In the genomic region with DNA sequence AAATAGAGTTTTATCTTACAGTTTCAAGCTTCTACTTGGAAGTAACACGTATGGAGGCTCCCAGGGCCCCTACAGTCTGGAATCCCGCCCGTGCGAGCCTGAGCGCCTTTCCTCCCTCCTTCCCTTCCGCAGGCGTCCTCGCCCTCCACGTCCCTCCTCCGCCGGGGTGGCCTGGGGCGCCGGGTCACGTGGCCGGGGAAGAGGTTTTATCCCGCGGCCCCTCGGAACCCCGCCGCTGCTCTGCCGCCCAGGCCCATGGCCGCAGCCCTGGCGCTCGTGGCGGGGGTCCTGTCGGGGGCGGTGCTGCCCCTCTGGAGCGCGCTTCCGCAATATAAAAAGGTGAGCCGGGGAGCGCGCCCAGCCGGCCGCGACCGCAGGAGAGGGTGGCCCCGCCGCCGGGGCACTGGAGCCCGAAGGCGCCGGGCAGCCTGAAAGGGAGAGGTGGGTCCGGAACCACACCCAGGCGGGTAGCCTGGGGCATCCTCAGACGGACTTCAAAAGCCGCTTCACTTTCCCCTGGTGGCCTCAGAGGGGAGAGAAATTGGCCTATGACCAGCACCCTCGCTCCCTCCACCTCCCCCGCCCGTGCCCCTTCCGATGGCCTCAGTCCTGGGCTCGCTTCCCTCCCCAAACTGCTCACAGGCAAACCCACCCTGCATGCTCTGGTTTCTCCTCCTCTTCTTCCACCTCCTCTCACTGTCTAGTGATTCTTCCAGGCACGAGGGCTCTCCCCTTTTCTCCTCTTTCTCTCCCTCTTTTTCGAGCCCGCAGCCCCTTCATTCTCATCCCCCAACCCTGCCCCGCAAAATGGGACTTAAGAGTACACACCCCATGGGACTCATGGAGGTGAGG, we compare ENCODE assay signal across 8 cellular contexts. TPM values are rescaled to one million over a fixed set of nuclear protein-coding genes. Genes with fewer than 3 reads are reported as not detected.
DNase-seq lines count a peak whose midpoint lies in the region; ATAC-seq and TF ChIP-seq lines count a peak whose summit lies in the region.

A gene with protein sequence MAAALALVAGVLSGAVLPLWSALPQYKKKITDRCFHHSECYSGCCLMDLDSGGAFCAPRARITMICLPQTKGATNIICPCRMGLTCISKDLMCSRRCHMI (plus strand): TSS at position 235 of the 852 bp plus-strand sequence. CDS start 21 bp downstream, at position 256.

- peaks cover 2% of the 10 kb centered on the region; the same call in 1 of the 2 replicates for H3K9me3 ChIP-seq in ES-I3 (ENCODE audit: control insufficient read depth, insufficient read depth, low read length)
- no peaks in the 10 kb centered on the region for H3K9me3 ChIP-seq in colonic mucosa
- H3K9me3 ChIP-seq in mucosa of descending colon = no peaks in the 10 kb centered on the region

- H3K4me1 ChIP-seq in ES-I3 (ENCODE audit: insufficient read depth, low read length) = no peaks in the 10 kb centered on the region
- no peaks in the 10 kb centered on the region for H3K4me1 ChIP-seq in colonic mucosa
- H3K4me1 ChIP-seq in mucosa of descending colon (ENCODE audit: low read depth) = no peaks in the 10 kb centered on the region

- no peak within 1 kb of the TSS for H3K27ac ChIP-seq in colonic mucosa

- intact Hi-C loops in colonic mucosa (cut with DNase I) = no loop called here
- intact Hi-C loops in mucosa of descending colon (cut with DNase I, micrococcal nuclease) = no loop called here

- ATAC-seq in mucosa of descending colon (peak; percentile 46), GM19452 (IDR thresholded peaks at IDR 0.05; ENCODE audit: unreplicated experiment) (no peak), HG02938 (IDR thresholded peaks at IDR 0.05; ENCODE audit: unreplicated experiment) (no peak)

- DNase-seq in NCI-H2227 (lab: John Stamatoyannopoulos, UW; ENCODE audit: unreplicated experiment) (peak; percentile 68), colonic mucosa (no peak), mucosa of descending colon (peak in 1 of 3 donors; percentile 3), globus pallidus (ENCODE audit: low spot score) (no peak), NCI-H2029 treated with DMSO at 0.1 percent for 48 hours (lab: John Stamatoyannopoulos, UW) (no peak)

- H3K36me3 ChIP-seq in ES-I3 (ENCODE audit: insufficient read depth, low read length) (no peaks in the 10 kb centered on the region), colonic mucosa (no peaks in the 10 kb centered on the region), mucosa of descending colon (ENCODE audit: low read depth) (no peaks in the 10 kb centered on the region)

- peak within 1 kb of the TSS; percentile 67 for H3K9ac ChIP-seq in ES-I3 (ENCODE audit: low read depth, low read length)
- no peak within 1 kb of the TSS for H3K9ac ChIP-seq in colonic mucosa (ENCODE audit: low read depth in 2 of 2, low read length in 2 of 2)

- TF ChIP-seq CTCF in colonic mucosa (IDR thresholded peaks at IDR 0.05) (no peak), mucosa of descending colon (IDR thresholded peaks at IDR 0.05) (no peak)

- H3K4me3 ChIP-seq in colonic mucosa = peak within 1 kb of the TSS; percentile 44
- no peak within 1 kb of the TSS for H3K4me3 ChIP-seq in mucosa of descending colon

- H3K27me3 ChIP-seq in colonic mucosa = no peaks in the 10 kb centered on the region

RNA-seq across cellular contexts. Expression of the gene that starts here (rescaled TPM):
- total RNA-seq in colonic mucosa (not detected), mucosa of descending colon (not detected)

Comparison
In these comparisons a context has a peak if more than half of its experiments do, and no peak if none do; other contexts are left out.
1. Peak in ATAC-seq in mucosa of descending colon; RNA of the gene not detected or under 1 TPM.